Comparison of ENCODE assay signal across 13 cellular contexts in the genomic region with DNA sequence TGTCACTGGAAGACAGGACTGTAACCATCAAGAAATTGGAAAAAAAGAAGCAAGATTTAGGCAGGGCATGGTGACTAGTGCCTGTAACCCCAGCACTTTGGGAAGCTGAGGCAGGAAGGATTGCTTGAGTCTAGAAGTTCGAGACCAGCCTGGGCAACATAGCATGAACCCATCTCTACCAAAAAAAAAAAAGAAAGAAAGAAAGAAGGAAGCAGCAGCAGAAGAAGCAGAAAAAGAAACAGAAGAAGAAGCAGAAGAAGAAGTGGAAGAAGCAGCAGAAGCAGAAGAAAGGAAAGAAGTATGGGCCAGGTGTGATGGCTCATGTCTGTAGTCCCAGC.
A peak's percentile ranks its signal among the peaks of the same experiment; 100 is the strongest.
DNase-seq lines count a peak whose midpoint lies in the region; ATAC-seq lines count a peak whose summit lies in the region.
"Had no signal": no experiment of that assay in that cellular context is flagged by ENCODE, and none has a peak within 500 bp of the region (broad histone marks: within the 10 kb centered on the region; RNA-seq: fewer than 3 reads in every experiment).

No MANE protein-coding gene starts in this region.

- peaks cover 44% of the 10 kb centered on the region for H3K4me1 Mint-ChIP-seq in T-helper 2 cell treated with Interferon-gamma antibody and Interleukin-4, amounts not matched to agents 5 μg/mL and 100 μg/mL, for 36 hours (ENCODE audit: low read depth)
- H3K4me1 Mint-ChIP-seq in stimulated activated naive B cell treated with anti-CD40 and anti-IgM and Interleukin-4, amounts not matched to agents 10 μg/mL and 1 μg/mL and 100 μg/mL, for 72 hours = peaks cover 22 to 42% of the 10 kb centered on the region in 2 donors

- peak overlapping the region; percentile 40 for H3K4me3 Mint-ChIP-seq in T-helper 2 cell treated with Interferon-gamma antibody and Interleukin-4, amounts not matched to agents 5 μg/mL and 100 μg/mL, for 36 hours
- H3K4me3 Mint-ChIP-seq in stimulated activated naive B cell treated with anti-CD40 and anti-IgM and Interleukin-4, amounts not matched to agents 10 μg/mL and 1 μg/mL and 100 μg/mL, for 72 hours = peak overlapping the region; percentile 23 to 53

- ATAC-seq in stimulated activated naive B cell treated with anti-CD40 and anti-IgM and Interleukin-4, amounts not matched to agents 10 μg/mL and 1 μg/mL and 100 μg/mL, for 72 hours (replicated peaks) = no peak
- no peak for ATAC-seq in HG03039 (IDR thresholded peaks at IDR 0.05; ENCODE audit: unreplicated experiment)

- no peak for DNase-seq in T-helper 2 cell treated with Interferon-gamma antibody and Interleukin-4, amounts not matched to agents 5 μg/mL and 100 μg/mL, for 36 hours (ENCODE audit: low spot score)
- DNase-seq in T-helper 2 cell = no peak
- no peak for DNase-seq in SK-N-MC (ENCODE audit: low read depth, low spot score)
- DNase-seq in epithelial cell of prostate (ENCODE audit: low read depth, low spot score) = no peak
- no peak for DNase-seq in stimulated activated naive B cell treated with anti-CD40 and anti-IgM and Interleukin-4, amounts not matched to agents 10 μg/mL and 1 μg/mL and 100 μg/mL, for 72 hours
- no peak for DNase-seq in HK-2 (ENCODE audit: unreplicated experiment)
- no peak for DNase-seq in NOMO-1 treated with DMSO at 0.1 percent for 48 hours (lab: John Stamatoyannopoulos, UW; ENCODE audit: unreplicated experiment)
- DNase-seq: cerebellar nuclear complex, DND-41, NCI-H1048, NCI-H774, posterior cingulate gyrus had no signal

- no peak overlapping the region for H3K9ac ChIP-seq in SK-N-MC (ENCODE audit: insufficient read length)

- no peak overlapping the region for H3K4me3 ChIP-seq in SK-N-MC

- no peaks in the 10 kb centered on the region for H3K9me3 ChIP-seq in SK-N-MC (ENCODE audit: low read depth, low read length)

- H3K27me3 Mint-ChIP-seq in T-helper 2 cell treated with Interferon-gamma antibody and Interleukin-4, amounts not matched to agents 5 μg/mL and 100 μg/mL, for 36 hours (ENCODE audit: low read depth) = no peaks in the 10 kb centered on the region
- no peaks in the 10 kb centered on the region for H3K27me3 Mint-ChIP-seq in stimulated activated naive B cell treated with anti-CD40 and anti-IgM and Interleukin-4, amounts not matched to agents 10 μg/mL and 1 μg/mL and 100 μg/mL, for 72 hours

- H3K36me3 Mint-ChIP-seq in T-helper 2 cell treated with Interferon-gamma antibody and Interleukin-4, amounts not matched to agents 5 μg/mL and 100 μg/mL, for 36 hours (ENCODE audit: low read depth) = no peaks in the 10 kb centered on the region
- peaks cover 0 to 3% of the 10 kb centered on the region in 2 donors for H3K36me3 Mint-ChIP-seq in stimulated activated naive B cell treated with anti-CD40 and anti-IgM and Interleukin-4, amounts not matched to agents 10 μg/mL and 1 μg/mL and 100 μg/mL, for 72 hours

- no peaks in the 10 kb centered on the region for H3K9me3 Mint-ChIP-seq in T-helper 2 cell treated with Interferon-gamma antibody and Interleukin-4, amounts not matched to agents 5 μg/mL and 100 μg/mL, for 36 hours
- H3K9me3 Mint-ChIP-seq in stimulated activated naive B cell treated with anti-CD40 and anti-IgM and Interleukin-4, amounts not matched to agents 10 μg/mL and 1 μg/mL and 100 μg/mL, for 72 hours = peaks cover 0 to 3% of the 10 kb centered on the region in 2 donors

- H3K27ac Mint-ChIP-seq in T-helper 2 cell treated with Interferon-gamma antibody and Interleukin-4, amounts not matched to agents 5 μg/mL and 100 μg/mL, for 36 hours = peak overlapping the region; percentile 89
- H3K27ac Mint-ChIP-seq in stimulated activated naive B cell treated with anti-CD40 and anti-IgM and Interleukin-4, amounts not matched to agents 10 μg/mL and 1 μg/mL and 100 μg/mL, for 72 hours = peak overlapping the region; percentile 94

- H3K27ac ChIP-seq in SK-N-MC (peak overlapping the region; percentile 73), epithelial cell of prostate (peak overlapping the region; percentile 83)

- no peaks in the 10 kb centered on the region for H3K36me3 ChIP-seq in SK-N-MC (ENCODE audit: insufficient read depth, low read length)
